ENCODE assay signal across 15 cellular contexts in the genomic region with DNA sequence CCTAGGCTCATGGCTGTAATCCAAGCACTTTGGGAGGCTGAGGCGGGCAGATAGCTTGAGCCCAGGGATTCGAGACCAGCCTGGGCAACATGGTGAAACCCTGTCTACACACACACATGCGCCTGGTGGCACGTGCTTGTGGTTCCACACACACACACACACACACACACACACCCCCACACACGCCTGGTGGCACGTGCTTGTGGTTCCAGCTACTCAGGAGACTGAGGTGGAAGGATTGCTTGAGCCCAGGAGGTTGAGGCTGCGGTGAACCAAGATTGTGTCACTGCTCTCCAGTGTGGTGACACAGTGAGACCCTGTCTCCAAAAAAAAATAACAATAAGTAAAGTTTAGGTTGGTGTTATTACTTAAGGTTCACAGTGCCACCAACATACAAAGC.
A peak's percentile ranks its signal among the peaks of the same experiment; 100 is the strongest.
DNase-seq lines count a peak whose midpoint lies in the region; ATAC-seq and TF ChIP-seq lines count a peak whose summit lies in the region.
"Had no signal": no experiment of that assay in that cellular context is flagged by ENCODE, and none has a peak within 500 bp of the region (broad histone marks: within the 10 kb centered on the region; RNA-seq: fewer than 3 reads in every experiment).

No MANE protein-coding gene starts in this region.

- peaks cover 75% of the 10 kb centered on the region for H3K4me1 Mint-ChIP-seq in activated CD4-positive, alpha-beta T cell treated with anti-CD3 and anti-CD28 coated beads for 36 hours
- peaks cover 82% of the 10 kb centered on the region for H3K4me1 Mint-ChIP-seq in activated CD8-positive, alpha-beta T cell treated with anti-CD3 and anti-CD28 coated beads for 36 hours (ENCODE audit: low read depth)
- peaks cover 74% of the 10 kb centered on the region for H3K4me1 Mint-ChIP-seq in central memory CD8-positive, alpha-beta T cell

- DNase-seq in activated CD4-positive, alpha-beta T cell treated with anti-CD3 and anti-CD28 coated beads for 36 hours, result peak; percentile 68
- no peak for DNase-seq in activated CD4-positive, alpha-beta T cell treated with anti-CD3 and anti-CD28 coated beads for 1 hour
- peak; percentile 83 for DNase-seq in activated CD8-positive, alpha-beta T cell treated with anti-CD3 and anti-CD28 coated beads for 36 hours
- DNase-seq in central memory CD8-positive, alpha-beta T cell (ENCODE audit: low spot score in 2 of 2), result no peak
- peak; percentile 33 to 40 for DNase-seq in stimulated activated CD8-positive, alpha-beta memory T cell treated with anti-CD3 and anti-CD28 coated beads, Interleukin-7, amount 100 ng/mL, for 48 hours (ENCODE audit: extremely low read depth in 1 of 2, low read depth in 1 of 2)
- DNase-seq in AML-193 (lab: John Stamatoyannopoulos, UW), result no peak
- DNase-seq: 8988T; activated effector memory CD4-positive, alpha-beta T cell treated with anti-CD3 and anti-CD28 coated beads, Interleukin-2, amount 50 U/mL, for 16 hours; GF-D8; GOT3; KG1; mucosa of descending colon had no signal

- POLR2A ChIA-PET in activated CD4-positive, alpha-beta T cell treated with anti-CD3 and anti-CD28 coated beads for 36 hours (lab: Charles Lee), result interaction anchor here (0.6 kb wide), 1 partner anchor 40 kb away, joined by 3 read pairs; no protein-coding TSS in a partner anchor
- POLR2A ChIA-PET in activated CD8-positive, alpha-beta T cell treated with anti-CD3 and anti-CD28 coated beads for 36 hours (lab: Charles Lee), result no interaction called here

- intact Hi-C loops in activated CD4-positive, alpha-beta T cell treated with anti-CD3 and anti-CD28 coated beads for 36 hours (cut with DNase I, micrococcal nuclease), result loop anchor here in 1 of 2 experiments (2.0 to 10.0 kb wide), 3 partner anchors 119 to 1129 kb away; a partner anchor contains a TSS
- intact Hi-C loops in activated CD8-positive, alpha-beta T cell treated with anti-CD3 and anti-CD28 coated beads for 36 hours (cut with micrococcal nuclease), result loop anchor here (10.0 kb wide), 1 partner anchor 191 kb away; no protein-coding TSS in a partner anchor

- no peaks in the 10 kb centered on the region for H3K9me3 Mint-ChIP-seq in activated CD4-positive, alpha-beta T cell treated with anti-CD3 and anti-CD28 coated beads for 36 hours (ENCODE audit: low read depth)
- H3K9me3 Mint-ChIP-seq in activated CD8-positive, alpha-beta T cell treated with anti-CD3 and anti-CD28 coated beads for 36 hours, result peaks cover 2% of the 10 kb centered on the region
- H3K9me3 Mint-ChIP-seq in central memory CD8-positive, alpha-beta T cell, result no peaks in the 10 kb centered on the region

- no peaks in the 10 kb centered on the region for H3K27me3 Mint-ChIP-seq in activated CD4-positive, alpha-beta T cell treated with anti-CD3 and anti-CD28 coated beads for 36 hours
- H3K27me3 Mint-ChIP-seq in activated CD8-positive, alpha-beta T cell treated with anti-CD3 and anti-CD28 coated beads for 36 hours, result no peaks in the 10 kb centered on the region
- no peaks in the 10 kb centered on the region for H3K27me3 Mint-ChIP-seq in central memory CD8-positive, alpha-beta T cell

- no peak for ATAC-seq in activated CD4-positive, alpha-beta T cell treated with anti-CD3 and anti-CD28 coated beads for 36 hours
- ATAC-seq in activated CD8-positive, alpha-beta T cell treated with anti-CD3 and anti-CD28 coated beads for 36 hours, result peak; percentile 34
- ATAC-seq in central memory CD8-positive, alpha-beta T cell (replicated peaks; ENCODE audit: extremely low read depth, poor library complexity, severe bottlenecking), result peak; percentile 65
- ATAC-seq in GM21529 (IDR thresholded peaks at IDR 0.05; ENCODE audit: unreplicated experiment) (no peak), HG03196 (IDR thresholded peaks at IDR 0.05; ENCODE audit: unreplicated experiment) (no peak)
- ATAC-seq: mucosa of descending colon, Right ventricle myocardium inferior had no signal

- no peak overlapping the region for H3K4me3 Mint-ChIP-seq in activated CD4-positive, alpha-beta T cell treated with anti-CD3 and anti-CD28 coated beads for 36 hours
- H3K4me3 Mint-ChIP-seq in activated CD8-positive, alpha-beta T cell treated with anti-CD3 and anti-CD28 coated beads for 36 hours, result no peak overlapping the region
- no peak overlapping the region for H3K4me3 Mint-ChIP-seq in central memory CD8-positive, alpha-beta T cell

- H3K27ac Mint-ChIP-seq in activated CD4-positive, alpha-beta T cell treated with anti-CD3 and anti-CD28 coated beads for 36 hours, result no peak overlapping the region
- H3K27ac Mint-ChIP-seq in activated CD8-positive, alpha-beta T cell treated with anti-CD3 and anti-CD28 coated beads for 36 hours, result peak overlapping the region; percentile 57
- peak overlapping the region; percentile 80 for H3K27ac Mint-ChIP-seq in central memory CD8-positive, alpha-beta T cell (ENCODE audit: low read depth)

- no peak for TF ChIP-seq CTCF in activated CD8-positive, alpha-beta T cell treated with anti-CD3 and anti-CD28 coated beads for 36 hours (IDR thresholded peaks at IDR 0.05)

- CTCF ChIA-PET in activated CD4-positive, alpha-beta T cell treated with anti-CD3 and anti-CD28 coated beads for 36 hours (lab: Charles Lee), result interaction anchor here (0.7 to 0.8 kb wide), 2 partner anchors 19 to 40 kb away, joined by 3 to 4 read pairs; no protein-coding TSS in a partner anchor
- CTCF ChIA-PET in activated CD8-positive, alpha-beta T cell treated with anti-CD3 and anti-CD28 coated beads for 36 hours (lab: Charles Lee), result interaction anchor here (0.8 kb wide), 1 partner anchor 293 kb away, joined by 3 read pairs; no protein-coding TSS in a partner anchor

- H3K36me3 Mint-ChIP-seq in activated CD4-positive, alpha-beta T cell treated with anti-CD3 and anti-CD28 coated beads for 36 hours (ENCODE audit: low read depth), result peaks cover 3% of the 10 kb centered on the region
- peaks cover 3% of the 10 kb centered on the region for H3K36me3 Mint-ChIP-seq in activated CD8-positive, alpha-beta T cell treated with anti-CD3 and anti-CD28 coated beads for 36 hours (ENCODE audit: low read depth)
- H3K36me3 Mint-ChIP-seq in central memory CD8-positive, alpha-beta T cell (ENCODE audit: insufficient read depth), result peaks cover 2% of the 10 kb centered on the region

Comparison
In these comparisons a context has a peak if more than half of its experiments do, and no peak if none do; other contexts are left out.
1. DNase-seq: peak in activated CD4-positive, alpha-beta T cell treated with anti-CD3 and anti-CD28 coated beads for 36 hours (single experiment), activated CD8-positive, alpha-beta T cell treated with anti-CD3 and anti-CD28 coated beads for 36 hours (single experiment) and stimulated activated CD8-positive, alpha-beta memory T cell treated with anti-CD3 and anti-CD28 coated beads, Interleukin-7, amount 100 ng/mL, for 48 hours (2 of 2); none in activated CD4-positive, alpha-beta T cell treated with anti-CD3 and anti-CD28 coated beads for 1 hour (single experiment), central memory CD8-positive, alpha-beta T cell (0 of 2) and AML-193 (0 of 2).
2. ATAC-seq: peak in activated CD8-positive, alpha-beta T cell treated with anti-CD3 and anti-CD28 coated beads for 36 hours (single experiment) and central memory CD8-positive, alpha-beta T cell (single experiment); none in activated CD4-positive, alpha-beta T cell treated with anti-CD3 and anti-CD28 coated beads for 36 hours (single experiment), GM21529 (single experiment) and HG03196 (single experiment).